1 cellular context compared by ENCODE assay signal in the genomic region with DNA sequence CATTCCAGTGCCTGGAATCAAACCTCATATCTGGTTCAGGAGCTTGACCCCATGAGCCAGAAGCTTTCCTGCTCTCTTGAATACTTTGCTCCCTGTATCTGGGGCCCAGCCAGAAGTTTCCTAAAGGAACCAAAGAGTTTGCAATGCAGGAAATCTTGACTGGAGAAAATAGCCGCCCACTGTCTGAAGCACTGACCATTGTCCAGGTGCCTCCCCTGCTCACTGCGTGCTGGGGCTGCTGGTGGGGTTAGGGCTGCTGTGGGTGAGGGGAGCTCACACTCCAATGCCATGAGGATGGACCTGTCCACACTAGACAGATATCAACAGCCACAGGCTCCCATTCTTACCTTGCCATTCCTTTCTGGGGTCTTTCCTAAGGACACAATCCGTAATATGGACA.
TF ChIP-seq lines count a peak whose summit lies in the region.

No MANE protein-coding gene starts in this region.

TF ChIP-seq in HepG2, 621 proteins besides CTCF, POLR2A, EP300 and RAD21 (continued from another document):
- TF ChIP-seq, protein P1, sequence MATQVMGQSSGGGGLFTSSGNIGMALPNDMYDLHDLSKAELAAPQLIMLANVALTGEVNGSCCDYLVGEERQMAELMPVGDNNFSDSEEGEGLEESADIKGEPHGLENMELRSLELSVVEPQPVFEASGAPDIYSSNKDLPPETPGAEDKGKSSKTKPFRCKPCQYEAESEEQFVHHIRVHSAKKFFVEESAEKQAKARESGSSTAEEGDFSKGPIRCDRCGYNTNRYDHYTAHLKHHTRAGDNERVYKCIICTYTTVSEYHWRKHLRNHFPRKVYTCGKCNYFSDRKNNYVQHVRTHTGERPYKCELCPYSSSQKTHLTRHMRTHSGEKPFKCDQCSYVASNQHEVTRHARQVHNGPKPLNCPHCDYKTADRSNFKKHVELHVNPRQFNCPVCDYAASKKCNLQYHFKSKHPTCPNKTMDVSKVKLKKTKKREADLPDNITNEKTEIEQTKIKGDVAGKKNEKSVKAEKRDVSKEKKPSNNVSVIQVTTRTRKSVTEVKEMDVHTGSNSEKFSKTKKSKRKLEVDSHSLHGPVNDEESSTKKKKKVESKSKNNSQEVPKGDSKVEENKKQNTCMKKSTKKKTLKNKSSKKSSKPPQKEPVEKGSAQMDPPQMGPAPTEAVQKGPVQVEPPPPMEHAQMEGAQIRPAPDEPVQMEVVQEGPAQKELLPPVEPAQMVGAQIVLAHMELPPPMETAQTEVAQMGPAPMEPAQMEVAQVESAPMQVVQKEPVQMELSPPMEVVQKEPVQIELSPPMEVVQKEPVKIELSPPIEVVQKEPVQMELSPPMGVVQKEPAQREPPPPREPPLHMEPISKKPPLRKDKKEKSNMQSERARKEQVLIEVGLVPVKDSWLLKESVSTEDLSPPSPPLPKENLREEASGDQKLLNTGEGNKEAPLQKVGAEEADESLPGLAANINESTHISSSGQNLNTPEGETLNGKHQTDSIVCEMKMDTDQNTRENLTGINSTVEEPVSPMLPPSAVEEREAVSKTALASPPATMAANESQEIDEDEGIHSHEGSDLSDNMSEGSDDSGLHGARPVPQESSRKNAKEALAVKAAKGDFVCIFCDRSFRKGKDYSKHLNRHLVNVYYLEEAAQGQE (IDR thresholded peaks at IDR 0.05; ENCODE audit: borderline replicate concordance in 1 of 2, low read depth in 1 of 2, low read length in 2 of 2), result no peak
- TF ChIP-seq FOXA1 (IDR thresholded peaks at IDR 0.05) (no peak), FOXA1 (CRISPR knock-in tag; IDR thresholded peaks at IDR 0.05) (no peak), RELA (CRISPR knock-in tag; IDR thresholded peaks at IDR 0.05) (no peak)
TF ChIP-seq in HepG2: peak in this region for 0.
